In the genomic region with DNA sequence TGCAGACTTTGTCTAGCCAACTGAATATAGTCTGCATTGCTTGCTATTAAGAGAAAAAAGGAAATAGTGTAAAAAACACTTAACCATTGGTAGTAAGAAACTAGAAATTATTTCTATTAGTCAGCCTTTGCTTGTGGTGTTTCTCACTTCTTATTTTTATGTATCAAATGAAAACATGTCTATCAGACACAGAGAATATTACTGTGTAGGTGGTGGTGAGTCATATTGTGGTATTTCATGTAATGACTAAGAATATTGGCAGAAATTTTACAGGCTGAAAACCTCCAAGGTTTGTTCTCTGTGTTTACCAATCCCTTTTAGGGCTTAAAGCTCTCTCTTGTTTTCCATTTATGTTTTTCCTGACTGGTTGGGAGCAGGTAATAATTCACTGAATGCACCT, we compare ENCODE assay signal across 8 cellular contexts.
DNase-seq lines count a peak whose midpoint lies in the region; ATAC-seq and TF ChIP-seq lines count a peak whose summit lies in the region.

No MANE protein-coding gene starts in this region.

- DNase-seq in RPMI7951 (ENCODE audit: low read depth) (peak; percentile 85), fibroblast of pulmonary artery (ENCODE audit: low read depth) (peak; percentile 90), retina (no peak)
- no peak for DNase-seq in activated CD8-positive, alpha-beta memory T cell treated with anti-CD3 and anti-CD28 coated beads, Interleukin-2, amount 50 U/mL, for 48 hours

- peaks cover 5 to 38% (median 30%) of the 10 kb centered on the region in 5 donors for H3K4me1 ChIP-seq in subcutaneous abdominal adipose tissue (ENCODE audit: control insufficient read depth in 5 of 5, insufficient read depth in 5 of 5, low read length in 5 of 5)

- TF ChIP-seq CTCF in 22Rv1 (IDR thresholded peaks at IDR 0.05) (no peak), fibroblast of pulmonary artery (IDR thresholded peaks at IDR 0.05; ENCODE audit: low read length, missing control alignments) (no peak)

- no peaks in the 10 kb centered on the region for H3K9me3 ChIP-seq in subcutaneous abdominal adipose tissue (ENCODE audit: control insufficient read depth in 5 of 5, low read length in 5 of 5)

- no peaks in the 10 kb centered on the region for H3K36me3 ChIP-seq in subcutaneous abdominal adipose tissue (ENCODE audit: control insufficient read depth in 5 of 5, insufficient read depth in 5 of 5, low read length in 5 of 5)

- no peaks in the 10 kb centered on the region for H3K27me3 ChIP-seq in subcutaneous abdominal adipose tissue (ENCODE audit: control insufficient read depth in 5 of 5, insufficient read depth in 4 of 5, low read length in 5 of 5)

- no peak overlapping the region for H3K4me3 ChIP-seq in fibroblast of pulmonary artery (replicated peaks; ENCODE audit: low read depth, low read length)
- H3K4me3 ChIP-seq in subcutaneous abdominal adipose tissue (ENCODE audit: low read depth in 1 of 5, low read length in 5 of 5) = no peak overlapping the region

- H3K27ac ChIP-seq in 22Rv1 (peak overlapping the region; percentile 44), subcutaneous abdominal adipose tissue (ENCODE audit: low read depth, low read length) (peak overlapping the region; percentile 90)

- no peak overlapping the region for H3K9ac ChIP-seq in subcutaneous abdominal adipose tissue (ENCODE audit: low read length in 5 of 5)

- ATAC-seq in GM18867 (IDR thresholded peaks at IDR 0.05; ENCODE audit: unreplicated experiment) = peak; percentile 89
- peak; percentile 89 for ATAC-seq in HG03039 (IDR thresholded peaks at IDR 0.05; ENCODE audit: unreplicated experiment)

Comparison
In these comparisons a context has a peak if more than half of its experiments do, and no peak if none do; other contexts are left out.
1. DNase-seq: peak in RPMI7951 (single experiment) and fibroblast of pulmonary artery (single experiment); none in activated CD8-positive, alpha-beta memory T cell treated with anti-CD3 and anti-CD28 coated beads, Interleukin-2, amount 50 U/mL, for 48 hours (single experiment) and retina (single experiment).